ENCODE assay signal across 9 cellular contexts in the genomic region with DNA sequence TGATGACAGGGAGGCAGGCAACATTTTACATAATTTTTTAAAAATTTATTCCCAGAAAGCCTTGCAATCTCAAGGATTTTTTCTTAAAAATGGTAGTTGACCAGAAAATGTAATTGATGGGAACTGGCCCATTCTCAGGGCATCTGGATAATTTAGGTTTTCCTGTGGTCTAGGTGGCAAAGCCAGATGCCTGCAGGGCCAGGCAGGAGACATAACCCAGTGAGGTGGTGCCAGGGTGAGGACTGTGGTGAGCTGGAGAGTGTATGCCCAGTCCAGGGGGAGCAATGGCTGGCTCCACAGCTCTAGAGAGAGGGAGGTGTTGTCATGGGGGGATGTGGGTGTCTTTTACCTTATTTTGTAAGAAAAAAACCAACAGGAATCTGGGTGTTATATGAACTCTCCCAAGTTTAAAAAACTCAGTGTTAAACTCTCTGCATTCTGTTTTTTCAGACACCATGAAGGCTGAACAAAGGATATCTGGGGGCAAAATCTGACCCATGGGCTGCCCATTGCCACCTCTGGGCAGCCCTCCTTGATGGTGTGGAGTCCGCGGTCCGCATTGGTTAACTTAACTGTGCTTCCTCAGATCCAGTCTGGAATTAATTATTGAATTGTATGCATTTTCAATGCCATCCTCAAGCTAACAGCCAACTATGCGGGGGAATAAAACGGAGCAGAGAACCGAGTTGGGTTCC. TPM values are rescaled to one million over a fixed set of nuclear protein-coding genes. Genes with fewer than 3 reads are reported as not detected.
DNase-seq lines count a peak whose midpoint lies in the region; ATAC-seq and TF ChIP-seq lines count a peak whose summit lies in the region.
"Had no signal": no experiment of that assay in that cellular context is flagged by ENCODE, and none has a peak within 500 bp of the region (broad histone marks: within the 10 kb centered on the region; RNA-seq: fewer than 3 reads in every experiment).

No MANE protein-coding gene starts in this region.

- DNase-seq in SK-N-SH (peak; percentile 51), skeletal muscle cell (ENCODE audit: low read depth) (no peak), A673 (ENCODE audit: low spot score) (no peak), anterior cingulate cortex (lab: John Stamatoyannopoulos, UW) (no peak), NCI-H82 treated with DMSO at 0.1 percent for 48 hours (lab: John Stamatoyannopoulos, UW; ENCODE audit: unreplicated experiment) (no peak)
- no peak for DNase-seq in activated CD4-positive, alpha-beta T cell treated with anti-CD3 and anti-CD28 coated beads, Interleukin-2, amount 50 U/mL, for 48 hours

- intact Hi-C loops in A673 (cut with micrococcal nuclease; ENCODE audit: unreplicated experiment) = loop anchor here (1.0 kb wide), 1 partner anchor 278 kb away; no protein-coding TSS in a partner anchor

- H3K4me3 ChIP-seq in SK-N-SH (ENCODE audit: low read depth in 2 of 2, low read length in 1 of 2) (peak overlapping the region; percentile 31 to 55; a peak in 3 of 4 replicates), gastroesophageal sphincter (peak overlapping the region in 1 of 2 donors; percentile 27), skeletal muscle cell (ENCODE audit: low read depth, low read length) (peak overlapping the region; percentile 23), A673 (ENCODE audit: low read depth, low read length, poor library complexity, severe bottlenecking) (no peak overlapping the region)
- H3K4me3 ChIP-seq: upper lobe of left lung had no signal

- H3K9me3 ChIP-seq in SK-N-SH (no peaks in the 10 kb centered on the region), gastroesophageal sphincter (peaks cover 0 to 8% (median 0%) of the 10 kb centered on the region in 3 donors), A673 (ENCODE audit: low read depth, low read length, poor library complexity, severe bottlenecking) (no peaks in the 10 kb centered on the region)

- no peaks in the 10 kb centered on the region for H3K79me2 ChIP-seq in SK-N-SH (ENCODE audit: insufficient read depth)

- TF ChIP-seq RAD21 in SK-N-SH (IDR thresholded peaks at IDR 0.05; ENCODE audit: low read length) = no peak

- BruUV-seq in A673 (replicated peaks; lab: Mats Ljungman, UMichigan) = no TSS peak

- 13% methylated on average over 6 of the region's 6 CpGs for WGBS in SK-N-SH (ENCODE audit: low lambda C conversion rate)
- 47 to 60% methylated on average over 2 to 3 of the region's 6 CpGs for WGBS in gastroesophageal sphincter (ENCODE audit: low coverage in 1 of 2), 2 donors

- H3K9me2 ChIP-seq in SK-N-SH = no peaks in the 10 kb centered on the region

- POLR2A ChIA-PET in SK-N-SH (lab: Yijun Ruan, JAX) (no interaction called here), A673 (lab: Charles Lee; ENCODE audit: low non-redundant PET) (interaction anchor here (0.6 kb wide), 1 partner anchor 257 kb away, joined by 11 read pairs; no protein-coding TSS in a partner anchor)

- H3K27me3 ChIP-seq in SK-N-SH (ENCODE audit: insufficient read depth) (no peaks in the 10 kb centered on the region), gastroesophageal sphincter (no peaks in the 10 kb centered on the region), A673 (replicated peaks; ENCODE audit: insufficient read depth, low read depth, low read length, poor library complexity) (no peaks in the 10 kb centered on the region)
- H3K27me3 ChIP-seq: upper lobe of left lung had no signal

- H4K20me1 ChIP-seq in SK-N-SH (ENCODE audit: insufficient read depth) = no peaks in the 10 kb centered on the region

- H3K4me2 ChIP-seq in SK-N-SH = peak overlapping the region; percentile 54

- no peak overlapping the region for H3K9ac ChIP-seq in SK-N-SH

- peak overlapping the region; percentile 72; the same call in 1 of the 2 replicates for H2AFZ ChIP-seq in SK-N-SH (ENCODE audit: low read depth)

- CTCF ChIA-PET in SK-N-SH (lab: Yijun Ruan, JAX) (interaction anchor here (0.6 to 3.9 kb wide), 54 partner anchors 9 to 852 kb away, joined by 3 to 41 read pairs (median 4); a partner anchor contains a TSS), A673 (lab: Charles Lee) (interaction anchor here (0.6 to 1.1 kb wide), 2 partner anchors 176 to 279 kb away, joined by 3 to 7 read pairs; no protein-coding TSS in a partner anchor)

- no peak for TF ChIP-seq CTCF in SK-N-SH (IDR thresholded peaks at IDR 0.05)
- no peak for TF ChIP-seq CTCF in gastroesophageal sphincter (IDR thresholded peaks at IDR 0.05)
- TF ChIP-seq CTCF in A673 (conservative IDR thresholded peaks at IDR 0.05; ENCODE audit: low read depth, low read length) = no peak

- H3K4me1 ChIP-seq in SK-N-SH (ENCODE audit: control insufficient read depth in 1 of 2, insufficient read depth in 2 of 2, low read depth in 1 of 2, low read length in 1 of 2) = peaks cover 0 to 6% of the 10 kb centered on the region in 2 experiments; a peak in 1 of 4 replicates
- peaks cover 0 to 17% (median 3%) of the 10 kb centered on the region in 3 donors for H3K4me1 ChIP-seq in gastroesophageal sphincter
- no peaks in the 10 kb centered on the region for H3K4me1 ChIP-seq in A673 (ENCODE audit: insufficient read depth, low read length, poor library complexity, severe bottlenecking)

- H3F3A ChIP-seq in SK-N-SH (replicated peaks; ENCODE audit: insufficient read depth) = no peaks in the 10 kb centered on the region

- ATAC-seq in GM18867 (IDR thresholded peaks at IDR 0.05; ENCODE audit: unreplicated experiment) (peak; percentile 8), gastroesophageal sphincter (peak; percentile 8)

- H3K27ac ChIP-seq in SK-N-SH (ENCODE audit: low read depth in 2 of 2, low read length in 1 of 2) = no peak overlapping the region
- peak overlapping the region in 1 of 4 donors; percentile 22 for H3K27ac ChIP-seq in gastroesophageal sphincter
- H3K27ac ChIP-seq in A673 (ENCODE audit: low read depth, low read length, poor library complexity, severe bottlenecking) = no peak overlapping the region
- H3K27ac ChIP-seq: upper lobe of left lung had no signal

- TF ChIP-seq EP300 in SK-N-SH (IDR thresholded peaks at IDR 0.05; ENCODE audit: borderline replicate concordance in 1 of 2, low read depth in 1 of 2, low read length in 1 of 2) = no peak
- TF ChIP-seq EP300 in gastroesophageal sphincter (IDR thresholded peaks at IDR 0.05) = no peak

- no peak for TF ChIP-seq POLR2A in gastroesophageal sphincter (IDR thresholded peaks at IDR 0.05)

- no peaks in the 10 kb centered on the region for H3K36me3 ChIP-seq in SK-N-SH (replicated peaks in 1 of 2; ENCODE audit: control insufficient read depth in 1 of 2, insufficient read depth in 2 of 2, low read length in 1 of 2)
- no peaks in the 10 kb centered on the region for H3K36me3 ChIP-seq in gastroesophageal sphincter
- no peaks in the 10 kb centered on the region for H3K36me3 ChIP-seq in A673 (ENCODE audit: insufficient read depth, low read length, poor library complexity, severe bottlenecking)
- H3K36me3 ChIP-seq: upper lobe of left lung had no signal

TF ChIP-seq in SK-N-SH, 30 proteins besides CTCF, POLR2A, EP300 and RAD21:
- TF ChIP-seq FOXM1 (IDR thresholded peaks at IDR 0.05; ENCODE audit: low read depth) (no peak), GATA2 (CRISPR knock-in tag; IDR thresholded peaks at IDR 0.05) (no peak), GABPA (IDR thresholded peaks at IDR 0.05; ENCODE audit: low read depth) (no peak), TEAD4 (IDR thresholded peaks at IDR 0.05; ENCODE audit: borderline replicate concordance, insufficient read depth) (no peak), MXI1 (IDR thresholded peaks at IDR 0.05; ENCODE audit: low read depth, low read length) (no peak), POLR2AphosphoS5 (IDR thresholded peaks at IDR 0.05; ENCODE audit: low read depth, low read length) (no peak), YY1 (IDR thresholded peaks at IDR 0.05; ENCODE audit: low read depth) (no peak), RCOR1 (IDR thresholded peaks at IDR 0.05; ENCODE audit: low read length) (no peak), CHD2 (IDR thresholded peaks at IDR 0.05; ENCODE audit: low read length, partially characterized antibody) (no peak), NRF1 (IDR thresholded peaks at IDR 0.05; ENCODE audit: low read depth, low read length) (no peak), SIN3A (IDR thresholded peaks at IDR 0.05; ENCODE audit: borderline replicate concordance, low read depth, low read length) (no peak), MEF2A (IDR thresholded peaks at IDR 0.05; ENCODE audit: borderline replicate concordance, low read depth) (no peak), FOSL2 (IDR thresholded peaks at IDR 0.05; ENCODE audit: borderline replicate concordance, low read depth) (no peak)
- TF ChIP-seq, protein P1, sequence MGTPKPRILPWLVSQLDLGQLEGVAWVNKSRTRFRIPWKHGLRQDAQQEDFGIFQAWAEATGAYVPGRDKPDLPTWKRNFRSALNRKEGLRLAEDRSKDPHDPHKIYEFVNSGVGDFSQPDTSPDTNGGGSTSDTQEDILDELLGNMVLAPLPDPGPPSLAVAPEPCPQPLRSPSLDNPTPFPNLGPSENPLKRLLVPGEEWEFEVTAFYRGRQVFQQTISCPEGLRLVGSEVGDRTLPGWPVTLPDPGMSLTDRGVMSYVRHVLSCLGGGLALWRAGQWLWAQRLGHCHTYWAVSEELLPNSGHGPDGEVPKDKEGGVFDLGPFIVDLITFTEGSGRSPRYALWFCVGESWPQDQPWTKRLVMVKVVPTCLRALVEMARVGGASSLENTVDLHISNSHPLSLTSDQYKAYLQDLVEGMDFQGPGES (IDR thresholded peaks at IDR 0.05; ENCODE audit: low read depth, low read length) = no peak

RNA-seq across cellular contexts. Expression of a gene that starts 43.9 kb away (rescaled TPM):
- polyA plus RNA-seq in SK-N-SH (2012; rRNA removed) = 45.3 and 52.2 TPM in 2 replicates
- polyA plus RNA-seq in SK-N-SH (2012; cell fraction: cytosol; rRNA removed) = 56.6 and 57.4 TPM in 2 replicates
- polyA plus RNA-seq in SK-N-SH (2012; cell fraction: nucleus; rRNA removed) = 47.5 and 68.0 TPM in 2 replicates
- total RNA-seq in gastroesophageal sphincter (10 to 100 TPM; 50.8 to 64.4 (median 54.7) TPM), A673 (2021) (69.5 and 70.9 TPM in 2 replicates)
